ENCODE assay signal across 35 cellular contexts in genomic region chr22:19004471-19004870, GRCh38.
A peak's percentile ranks its signal among the peaks of the same experiment; 100 is the strongest.
DNase-seq lines count a peak whose midpoint lies in the region; ATAC-seq, FAIRE-seq and TF ChIP-seq lines count a peak whose summit lies in the region.
"Had no signal": no experiment of that assay in that cellular context is flagged by ENCODE, and none has a peak within 500 bp of the region (broad histone marks: within the 10 kb centered on the region; RNA-seq: fewer than 3 reads in every experiment).

No MANE protein-coding gene starts in this region.

- H2AK5ac ChIP-seq in trophoblast cell (ENCODE audit: low read length) = no peak overlapping the region

- in situ Hi-C loops in K562 (cut with MboI) = no loop called here

- no peak for TF ChIP-seq CTCF in K562 (IDR thresholded peaks at IDR 0.05 in 2 of 3, conservative IDR thresholded peaks at IDR 0.05 in 1 of 3; ENCODE audit: insufficient read depth in 2 of 3, low read depth in 1 of 3, low read length in 3 of 3)

- no peak overlapping the region for H3K18ac ChIP-seq in trophoblast cell (ENCODE audit: low read length)

- no peaks in the 10 kb centered on the region for H3K79me1 ChIP-seq in trophoblast cell (ENCODE audit: low read length)

- no peak for TF ChIP-seq POLR2A in K562 (conservative IDR thresholded peaks at IDR 0.05)

- no peak overlapping the region for H3K4me3 Mint-ChIP-seq in activated CD8-positive, alpha-beta memory T cell treated with anti-CD3 and anti-CD28 coated beads, Interleukin-2, amount 10 ng/mL, durations not matched to agents 7 days and 5 days
- no peak overlapping the region for H3K4me3 Mint-ChIP-seq in T-cell
- H3K4me3 Mint-ChIP-seq: B cell; CD14-positive monocyte; CD4-positive, alpha-beta memory T cell; CD4-positive, alpha-beta T cell; CD4-positive, CD25-positive, alpha-beta regulatory T cell; CD8-positive, alpha-beta memory T cell; CD8-positive, alpha-beta T cell had no signal

- H3K27me3 ChIP-seq in K562 (ENCODE audit: control insufficient read depth in 2 of 2, insufficient read depth in 2 of 2, low read length in 2 of 2) = peaks cover 33 to 41% of the 10 kb centered on the region in 2 experiments
- no peaks in the 10 kb centered on the region for H3K27me3 ChIP-seq in trophoblast cell (ENCODE audit: insufficient read depth, low read length)
- H3K27me3 ChIP-seq: BE2C; BLaER1; BLaER1 treated with 17β-estradiol and CSF1 and Interleukin-3, amounts not matched to agents 10 nM and 100 nM had no signal

- CTCF ChIA-PET in activated CD8-positive, alpha-beta memory T cell treated with anti-CD3 and anti-CD28 coated beads, Interleukin-2, amount 10 ng/mL, durations not matched to agents 7 days and 5 days (lab: Charles Lee) = no interaction called here
- CTCF ChIA-PET in K562 (lab: Yijun Ruan, JAX; ENCODE audit: low intra/inter-chr PET ratio) (interaction anchor here (0.6 kb wide), 1 partner anchor 9 kb away, joined by 3 read pairs; no protein-coding TSS in a partner anchor), T-cell (lab: Charles Lee) (no interaction called here)

- no peaks in the 10 kb centered on the region for H3K4me1 ChIP-seq in K562 (replicated peaks in 1 of 2; ENCODE audit: control insufficient read depth in 2 of 2, insufficient read depth in 2 of 2, low read length in 2 of 2)
- no peaks in the 10 kb centered on the region for H3K4me1 ChIP-seq in trophoblast cell (ENCODE audit: control insufficient read depth in 1 of 2, insufficient read depth in 2 of 2, low read length in 2 of 2)
- H3K4me1 ChIP-seq: BE2C; BLaER1; BLaER1 treated with 17β-estradiol and CSF1 and Interleukin-3, amounts not matched to agents 10 nM and 100 nM; Caco-2 had no signal

- POLR2A ChIA-PET in K562 (lab: Yijun Ruan, JAX) (interaction anchor here (0.8 to 2.6 kb wide), 2 partner anchors 11 to 33 kb away, joined by 5 to 27 read pairs; no protein-coding TSS in a partner anchor), T-cell (lab: Charles Lee) (no interaction called here)

- no peak overlapping the region for H4K12ac ChIP-seq in trophoblast cell (ENCODE audit: low read depth, low read length)

- peak; percentile 1 for DNase-seq in activated CD8-positive, alpha-beta memory T cell treated with anti-CD3 and anti-CD28 coated beads, Interleukin-2, amount 10 ng/mL, durations not matched to agents 7 days and 5 days
- no peak for DNase-seq in activated CD8-positive, alpha-beta memory T cell treated with anti-CD3 and anti-CD28 coated beads, Interleukin-2, amount 50 U/mL, for 48 hours
- DNase-seq in K562 (ENCODE audit: extremely low read depth in 1 of 4, low spot score in 3 of 4) = no peak
- peak; percentile 70 to 91 for DNase-seq in trophoblast cell
- no peak for DNase-seq in T-cell
- DNase-seq: 8988T; ACHN; AML-193; BE2C; C1 segment of cervical spinal cord; Caco-2; Calu3; CD4-positive, alpha-beta memory T cell; CD4-positive, alpha-beta T cell; CD4-positive, CD25-positive, alpha-beta regulatory T cell; CD8-positive, alpha-beta memory T cell; CD8-positive, alpha-beta T cell; COR-L47; DMS 273 treated with DMSO at 0.1 percent for 48 hours; DMS153; DMS53; DMS79; DMS79 treated with DMSO at 0.1 percent for 48 hours; DND-41; EL had no signal

- H2AFZ ChIP-seq in K562 (ENCODE audit: low read depth, low read length) = no peak overlapping the region
- no peak overlapping the region for H2AFZ ChIP-seq in trophoblast cell (ENCODE audit: insufficient read depth, low read length, poor library complexity)

- intact Hi-C loops in K562 (cut with micrococcal nuclease) = no loop called here

- no peaks in the 10 kb centered on the region for H3K36me3 Mint-ChIP-seq in activated CD8-positive, alpha-beta memory T cell treated with anti-CD3 and anti-CD28 coated beads, Interleukin-2, amount 10 ng/mL, durations not matched to agents 7 days and 5 days
- no peaks in the 10 kb centered on the region for H3K36me3 Mint-ChIP-seq in T-cell
- H3K36me3 Mint-ChIP-seq: CD14-positive monocyte; CD4-positive, alpha-beta memory T cell; CD4-positive, CD25-positive, alpha-beta regulatory T cell; CD8-positive, alpha-beta memory T cell; CD8-positive, alpha-beta T cell had no signal

- no peak overlapping the region for H4K8ac ChIP-seq in trophoblast cell (ENCODE audit: low read depth, low read length)

- H3K27ac ChIP-seq in K562 (ENCODE audit: extremely low read depth, low read depth, low read length) = no peak overlapping the region
- H3K27ac ChIP-seq in trophoblast cell (ENCODE audit: low read depth, low read length) = no peak overlapping the region
- H3K27ac ChIP-seq: 22Rv1; A549; BLaER1; BLaER1 treated with 17β-estradiol and CSF1 and Interleukin-3, amounts not matched to agents 10 nM and 100 nM; C4-2B had no signal

- H3K9me1 ChIP-seq in K562 (ENCODE audit: control insufficient read depth, insufficient read depth, low read length) = no peaks in the 10 kb centered on the region

- H2BK120ac ChIP-seq in trophoblast cell (ENCODE audit: insufficient read depth, low read length, poor library complexity) = no peak overlapping the region

- no peak overlapping the region for H2BK12ac ChIP-seq in trophoblast cell (ENCODE audit: low read length)

- H3K4me2 ChIP-seq in K562 (ENCODE audit: insufficient read depth, low read length) (no peak overlapping the region), trophoblast cell (ENCODE audit: low read length) (no peak overlapping the region)
- H3K4me2 ChIP-seq: A549; BLaER1; BLaER1 treated with 17β-estradiol and CSF1 and Interleukin-3, amounts not matched to agents 10 nM and 100 nM had no signal

- H3K27me3 Mint-ChIP-seq in activated CD8-positive, alpha-beta memory T cell treated with anti-CD3 and anti-CD28 coated beads, Interleukin-2, amount 10 ng/mL, durations not matched to agents 7 days and 5 days = peaks cover 51% of the 10 kb centered on the region
- H3K27me3 Mint-ChIP-seq in T-cell = peaks cover 6 to 27% of the 10 kb centered on the region in 2 donors

- no peak overlapping the region for H3K14ac ChIP-seq in trophoblast cell (ENCODE audit: low read length)

- H3K4ac ChIP-seq in trophoblast cell (ENCODE audit: low read depth, low read length) = no peak overlapping the region

- BruUV-seq in K562 (replicated peaks; lab: Mats Ljungman, UMichigan) = no TSS peak

- H4K20me1 ChIP-seq in K562 (replicated peaks; ENCODE audit: control insufficient read depth, insufficient read depth, low read length) = no peaks in the 10 kb centered on the region
- H4K20me1 ChIP-seq: BLaER1; BLaER1 treated with 17β-estradiol and CSF1 and Interleukin-3, amounts not matched to agents 10 nM and 100 nM had no signal

- H3K36me3 ChIP-seq in K562 (ENCODE audit: control insufficient read depth, insufficient read depth, low read length) = no peaks in the 10 kb centered on the region
- no peaks in the 10 kb centered on the region for H3K36me3 ChIP-seq in trophoblast cell (ENCODE audit: control insufficient read depth in 1 of 2, insufficient read depth in 2 of 2, low read length in 2 of 2)
- H3K36me3 ChIP-seq: BE2C; BLaER1; BLaER1 treated with 17β-estradiol and CSF1 and Interleukin-3, amounts not matched to agents 10 nM and 100 nM had no signal

- no peaks in the 10 kb centered on the region for H3K4me1 Mint-ChIP-seq in activated CD8-positive, alpha-beta memory T cell treated with anti-CD3 and anti-CD28 coated beads, Interleukin-2, amount 10 ng/mL, durations not matched to agents 7 days and 5 days
- H3K4me1 Mint-ChIP-seq in T-cell = no peaks in the 10 kb centered on the region
- H3K4me1 Mint-ChIP-seq: B cell; CD4-positive, alpha-beta memory T cell; CD4-positive, CD25-positive, alpha-beta regulatory T cell; CD8-positive, alpha-beta memory T cell had no signal

- TF ChIP-seq EP300 in K562 (IDR thresholded peaks at IDR 0.05; ENCODE audit: low read length) = no peak

- H3K9ac ChIP-seq in K562 (ENCODE audit: insufficient read depth in 1 of 2, low read depth in 2 of 2, low read length in 2 of 2) = no peak overlapping the region
- no peak overlapping the region for H3K9ac ChIP-seq in trophoblast cell (ENCODE audit: low read length)
- H3K9ac ChIP-seq: BLaER1; BLaER1 treated with 17β-estradiol and CSF1 and Interleukin-3, amounts not matched to agents 10 nM and 100 nM had no signal

- H3K4me3 ChIP-seq in K562 (no peak overlapping the region), trophoblast cell (ENCODE audit: low read depth, low read length) (no peak overlapping the region)
- H3K4me3 ChIP-seq: A549; BLaER1; BLaER1 treated with 17β-estradiol and CSF1 and Interleukin-3, amounts not matched to agents 10 nM and 100 nM had no signal

- no peak for TF ChIP-seq RAD21 in K562 (CRISPR knock-in tag; conservative IDR thresholded peaks at IDR 0.05 in 1 of 2, IDR thresholded peaks at IDR 0.05 in 1 of 2)

- no peak overlapping the region for H3K23ac ChIP-seq in trophoblast cell (ENCODE audit: low read length)

- no peak overlapping the region for H3K27ac Mint-ChIP-seq in activated CD8-positive, alpha-beta memory T cell treated with anti-CD3 and anti-CD28 coated beads, Interleukin-2, amount 10 ng/mL, durations not matched to agents 7 days and 5 days
- H3K27ac Mint-ChIP-seq in T-cell = no peak overlapping the region
- H3K27ac Mint-ChIP-seq: B cell; CD14-positive monocyte; CD4-positive, alpha-beta memory T cell; CD4-positive, alpha-beta T cell; CD4-positive, CD25-positive, alpha-beta regulatory T cell; CD8-positive, alpha-beta memory T cell; CD8-positive, alpha-beta T cell had no signal

- WGBS in K562 (ENCODE audit: insufficient coverage, low coverage, missing lambda C conversion rate) = 1% methylated on average over 4 of the region's 4 CpGs
- no CpG with 5 or more reads among the region's 4 CpGs for WGBS in trophoblast cell (ENCODE audit: extremely low coverage, insufficient coverage, insufficient read length)

- H3K79me2 ChIP-seq in K562 (ENCODE audit: control insufficient read depth, insufficient read depth, low read length) (no peaks in the 10 kb centered on the region), trophoblast cell (ENCODE audit: control insufficient read depth, insufficient read depth, low read length, poor library complexity) (no peaks in the 10 kb centered on the region)

- FAIRE-seq in K562 (lab: Jason Lieb, UNC) = no peak
- FAIRE-seq: A204.1, A549, D721Med had no signal

- H3K9me3 ChIP-seq in K562 (replicated peaks; ENCODE audit: control insufficient read depth, insufficient read depth, low read depth, low read length) = no peaks in the 10 kb centered on the region
- no peaks in the 10 kb centered on the region for H3K9me3 ChIP-seq in trophoblast cell (ENCODE audit: insufficient read depth, low read depth, low read length)
- H3K9me3 ChIP-seq: A549, BE2C, BLaER1, Caco-2 had no signal

- H2BK5ac ChIP-seq in trophoblast cell (ENCODE audit: low read depth, low read length, poor library complexity) = no peak overlapping the region

- no peak for ATAC-seq in activated CD8-positive, alpha-beta memory T cell treated with anti-CD3 and anti-CD28 coated beads, Interleukin-2, amount 10 ng/mL, durations not matched to agents 7 days and 5 days
- ATAC-seq in K562 = no peak
- no peak for ATAC-seq in HG02870 (IDR thresholded peaks at IDR 0.05; ENCODE audit: unreplicated experiment)
- ATAC-seq in T-cell (replicated peaks in 1 of 4) = no peak
- ATAC-seq: A549; CD8-positive, alpha-beta T cell had no signal

- H3K9me3 Mint-ChIP-seq in activated CD8-positive, alpha-beta memory T cell treated with anti-CD3 and anti-CD28 coated beads, Interleukin-2, amount 10 ng/mL, durations not matched to agents 7 days and 5 days (ENCODE audit: low read depth) = no peaks in the 10 kb centered on the region
- H3K9me3 Mint-ChIP-seq in T-cell = no peaks in the 10 kb centered on the region
- H3K9me3 Mint-ChIP-seq: CD4-positive, alpha-beta T cell; CD8-positive, alpha-beta T cell had no signal

- no peak overlapping the region for H4K91ac ChIP-seq in trophoblast cell (ENCODE audit: low read depth, low read length)

Comparison
In these comparisons a context has a peak if more than half of its experiments do, and no peak if none do; other contexts are left out.
1. DNase-seq: peak in activated CD8-positive, alpha-beta memory T cell treated with anti-CD3 and anti-CD28 coated beads, Interleukin-2, amount 10 ng/mL, durations not matched to agents 7 days and 5 days (single experiment) and trophoblast cell (2 of 2); none in activated CD8-positive, alpha-beta memory T cell treated with anti-CD3 and anti-CD28 coated beads, Interleukin-2, amount 50 U/mL, for 48 hours (single experiment), K562 (0 of 4) and T-cell (0 of 34).